ENCODE assay signal across 8 cellular contexts in the genomic region with DNA sequence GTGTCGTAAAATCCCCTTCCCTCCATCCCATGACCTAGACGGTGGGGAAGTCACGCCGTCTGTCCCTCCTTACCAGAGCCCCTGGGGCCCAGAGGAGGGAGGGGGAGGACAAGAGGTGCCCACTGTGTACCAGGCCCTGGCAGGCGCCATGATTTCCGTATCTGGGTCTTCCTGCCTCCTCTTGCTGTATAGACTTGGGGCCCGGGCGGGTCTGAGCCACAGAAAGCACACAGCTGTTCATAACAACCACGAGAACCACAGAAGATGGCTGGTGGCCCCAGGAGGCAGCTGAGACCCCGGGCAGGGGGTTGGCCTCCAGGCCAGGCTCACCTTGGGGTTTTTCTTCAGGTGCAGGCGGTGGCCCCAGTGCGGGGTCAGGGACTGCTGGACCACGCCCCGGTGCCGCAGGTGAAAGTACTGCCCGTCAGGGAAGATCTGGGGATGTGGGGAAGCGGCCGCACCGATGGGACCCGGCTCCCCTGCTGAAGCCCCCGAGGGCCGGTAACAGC. TPM values are rescaled to one million over a fixed set of nuclear protein-coding genes. Genes with fewer than 3 reads are reported as not detected.
A peak's percentile ranks its signal among the peaks of the same experiment; 100 is the strongest.
DNase-seq lines count a peak whose midpoint lies in the region; ATAC-seq and TF ChIP-seq lines count a peak whose summit lies in the region.

No MANE protein-coding gene starts in this region.

- peak overlapping the region; percentile 44 for H3K9ac ChIP-seq in iPS-18a (ENCODE audit: low read length)

- H3K9me3 Mint-ChIP-seq in activated T-helper 1 cell treated with anti-CD3 and anti-CD28 coated beads, Interleukin-12 subunit alpha, Interleukin-12 subunit beta, Interleukin-2, Interleukin-4 antibody, amounts not matched to agents 30 ng/mL and 10 ng/mL and 1 ng/mL, durations not matched to agents 14 hours and 24 hours and 36 hours: no peaks in the 10 kb centered on the region

- H3K27me3 Mint-ChIP-seq in activated T-helper 1 cell treated with anti-CD3 and anti-CD28 coated beads, Interleukin-12 subunit alpha, Interleukin-12 subunit beta, Interleukin-2, Interleukin-4 antibody, amounts not matched to agents 30 ng/mL and 10 ng/mL and 1 ng/mL, durations not matched to agents 14 hours and 24 hours and 36 hours (ENCODE audit: insufficient read depth): peaks cover 6% of the 10 kb centered on the region

- H3K4me1 ChIP-seq in iPS-18a (ENCODE audit: control insufficient read depth, low read depth, low read length) (no peaks in the 10 kb centered on the region), spleen (peaks cover 6 to 34% (median 19%) of the 10 kb centered on the region in 6 donors)

- no peaks in the 10 kb centered on the region for H3K36me3 Mint-ChIP-seq in activated T-helper 1 cell treated with anti-CD3 and anti-CD28 coated beads, Interleukin-12 subunit alpha, Interleukin-12 subunit beta, Interleukin-2, Interleukin-4 antibody, amounts not matched to agents 30 ng/mL and 10 ng/mL and 1 ng/mL, durations not matched to agents 14 hours and 24 hours and 36 hours (ENCODE audit: low read depth)

- H3K27ac ChIP-seq in iPS-18a (ENCODE audit: low read length) (no peak overlapping the region), spleen (peak overlapping the region in 5 of 8 donors; percentile 58 to 81 (median 64))

- no peak for DNase-seq in activated T-helper 1 cell treated with anti-CD3 and anti-CD28 coated beads, Interleukin-12 subunit alpha, Interleukin-12 subunit beta, Interleukin-2, Interleukin-4 antibody, amounts not matched to agents 30 ng/mL and 10 ng/mL and 1 ng/mL, durations not matched to agents 14 hours and 24 hours and 36 hours (ENCODE audit: low spot score)
- peak; percentile 77 for DNase-seq in spleen
- DNase-seq in activated effector memory CD4-positive, alpha-beta T cell treated with Interleukin-2 at 50 U/mL for 16 hours: no peak
- no peak for DNase-seq in SK-N-DZ (ENCODE audit: low spot score)
- DNase-seq in effector CD8-positive, alpha-beta T cell (lab: John Stamatoyannopoulos, UW): no peak
- no peak for DNase-seq in NCI-H526 treated with DMSO at 0.1 percent for 48 hours (lab: John Stamatoyannopoulos, UW)

- H3K27me3 ChIP-seq in iPS-18a (ENCODE audit: control insufficient read depth, insufficient read depth, low read length): peaks cover 22% of the 10 kb centered on the region
- H3K27me3 ChIP-seq in spleen (replicated peaks in 1 of 7): peaks cover 0 to 39% (median 0%) of the 10 kb centered on the region in 7 donors

- 10 to 31% (median 29%) methylated on average over 12 to 22 of the region's 22 CpGs for WGBS in spleen, 5 donors

- H3K36me3 ChIP-seq in iPS-18a (ENCODE audit: control insufficient read depth, low read depth, low read length) (no peaks in the 10 kb centered on the region), spleen (no peaks in the 10 kb centered on the region)

- TF ChIP-seq CTCF in spleen (IDR thresholded peaks at IDR 0.05 in 8 of 11, conservative IDR thresholded peaks at IDR 0.05 in 3 of 11): no peak

- H3K4me3 Mint-ChIP-seq in activated T-helper 1 cell treated with anti-CD3 and anti-CD28 coated beads, Interleukin-12 subunit alpha, Interleukin-12 subunit beta, Interleukin-2, Interleukin-4 antibody, amounts not matched to agents 30 ng/mL and 10 ng/mL and 1 ng/mL, durations not matched to agents 14 hours and 24 hours and 36 hours: peak overlapping the region; percentile 62

- no peak overlapping the region for H3K27ac Mint-ChIP-seq in activated T-helper 1 cell treated with anti-CD3 and anti-CD28 coated beads, Interleukin-12 subunit alpha, Interleukin-12 subunit beta, Interleukin-2, Interleukin-4 antibody, amounts not matched to agents 30 ng/mL and 10 ng/mL and 1 ng/mL, durations not matched to agents 14 hours and 24 hours and 36 hours

- ATAC-seq in HG03097 (IDR thresholded peaks at IDR 0.05; ENCODE audit: low FRiP score, unreplicated experiment): peak; percentile 0

- intact Hi-C loops in activated T-helper 1 cell treated with anti-CD3 and anti-CD28 coated beads, Interleukin-12 subunit alpha, Interleukin-12 subunit beta, Interleukin-2, Interleukin-4 antibody, amounts not matched to agents 30 ng/mL and 10 ng/mL and 1 ng/mL, durations not matched to agents 14 hours and 24 hours and 36 hours (cut with micrococcal nuclease): no loop called here
- intact Hi-C loops in spleen (cut with DNase I; ENCODE audit: low total_unique reads): no loop called here

- H3K4me3 ChIP-seq in iPS-18a (ENCODE audit: low read length): peak overlapping the region; percentile 70
- H3K4me3 ChIP-seq in spleen: peak overlapping the region in 7 of 8 donors; percentile 48 to 85 (median 59)

- peaks cover 11% of the 10 kb centered on the region for H3K4me1 Mint-ChIP-seq in activated T-helper 1 cell treated with anti-CD3 and anti-CD28 coated beads, Interleukin-12 subunit alpha, Interleukin-12 subunit beta, Interleukin-2, Interleukin-4 antibody, amounts not matched to agents 30 ng/mL and 10 ng/mL and 1 ng/mL, durations not matched to agents 14 hours and 24 hours and 36 hours (ENCODE audit: low read depth)

- no peaks in the 10 kb centered on the region for H3K9me3 ChIP-seq in iPS-18a (ENCODE audit: control insufficient read depth, low read depth, low read length)
- no peaks in the 10 kb centered on the region for H3K9me3 ChIP-seq in spleen

- no peak for TF ChIP-seq POLR2A in spleen (IDR thresholded peaks at IDR 0.05)

RNA-seq across cellular contexts. Expression of a gene that starts 0.6 kb away (rescaled TPM):
- total RNA-seq in activated T-helper 1 cell treated with anti-CD3 and anti-CD28 coated beads, Interleukin-12 subunit alpha, Interleukin-12 subunit beta, Interleukin-2, Interleukin-4 antibody, amounts not matched to agents 30 ng/mL and 10 ng/mL and 1 ng/mL, durations not matched to agents 14 hours and 24 hours and 36 hours: 0.26 and 1.5 TPM in 2 replicates
- 1 to 10 TPM; 1.1 to 4.2 (median 1.8) TPM for total RNA-seq in spleen
- polyA plus RNA-seq in spleen: 1 to 10 TPM; 1.9 to 2.4 (median 2.0) TPM
- 2.4 and 2.9 TPM in 2 replicates for polyA plus RNA-seq in SK-N-DZ (2014; cell fraction: cytosol; rRNA removed)
- 50.0 and 68.3 TPM in 2 replicates for polyA plus RNA-seq in SK-N-DZ (2014; cell fraction: nucleus; rRNA removed)

RNA-seq across cellular contexts. Expression of a gene that starts 1.5 kb away (rescaled TPM):
- total RNA-seq in activated T-helper 1 cell treated with anti-CD3 and anti-CD28 coated beads, Interleukin-12 subunit alpha, Interleukin-12 subunit beta, Interleukin-2, Interleukin-4 antibody, amounts not matched to agents 30 ng/mL and 10 ng/mL and 1 ng/mL, durations not matched to agents 14 hours and 24 hours and 36 hours: 1.4 TPM in 2 replicates
- 1 to 10 TPM in 5 of 7 donors, under 1 TPM in 1, not detected in 1; 0.65 to 2.6 (median 1.6) TPM for total RNA-seq in spleen
- 1 to 10 TPM; 1.2 to 1.6 (median 1.5) TPM for polyA plus RNA-seq in spleen
- 4.8 TPM in 2 replicates for polyA plus RNA-seq in SK-N-DZ (2014; cell fraction: cytosol; rRNA removed)
- 2.1 and 5.5 TPM in 2 replicates for polyA plus RNA-seq in SK-N-DZ (2014; cell fraction: nucleus; rRNA removed)

RNA-seq across cellular contexts. Expression of a gene that starts 10.5 kb away (rescaled TPM):
- total RNA-seq in activated T-helper 1 cell treated with anti-CD3 and anti-CD28 coated beads, Interleukin-12 subunit alpha, Interleukin-12 subunit beta, Interleukin-2, Interleukin-4 antibody, amounts not matched to agents 30 ng/mL and 10 ng/mL and 1 ng/mL, durations not matched to agents 14 hours and 24 hours and 36 hours: 37.1 and 38.5 TPM in 2 replicates
- 10 to 100 TPM; 31.3 to 52.8 (median 40.3) TPM for total RNA-seq in spleen
- 10 to 100 TPM; 24.7 to 56.6 (median 38.8) TPM for polyA plus RNA-seq in spleen
- polyA plus RNA-seq in SK-N-DZ (2014; cell fraction: cytosol; rRNA removed): 93.7 and 103 TPM in 2 replicates
- polyA plus RNA-seq in SK-N-DZ (2014; cell fraction: nucleus; rRNA removed): 79.3 and 86.8 TPM in 2 replicates

RNA-seq across cellular contexts. Expression of a gene that starts 23.3 kb away (rescaled TPM):
- 3.6 and 7.0 TPM in 2 replicates for total RNA-seq in activated T-helper 1 cell treated with anti-CD3 and anti-CD28 coated beads, Interleukin-12 subunit alpha, Interleukin-12 subunit beta, Interleukin-2, Interleukin-4 antibody, amounts not matched to agents 30 ng/mL and 10 ng/mL and 1 ng/mL, durations not matched to agents 14 hours and 24 hours and 36 hours
- total RNA-seq in spleen: 1 to 10 TPM in 4 of 7 donors, under 1 TPM in 3; 0.26 to 2.0 (median 1.3) TPM
- under 1 TPM; 0.13 to 0.42 (median 0.27) TPM for polyA plus RNA-seq in spleen
- 0.14 and 0.74 TPM in 2 replicates for polyA plus RNA-seq in SK-N-DZ (2014; cell fraction: cytosol; rRNA removed)
- polyA plus RNA-seq in SK-N-DZ (2014; cell fraction: nucleus; rRNA removed): not detected in 2 replicates

RNA-seq across cellular contexts. Expression of a gene that starts 34.4 kb away (rescaled TPM):
- not detected in 2 replicates for total RNA-seq in activated T-helper 1 cell treated with anti-CD3 and anti-CD28 coated beads, Interleukin-12 subunit alpha, Interleukin-12 subunit beta, Interleukin-2, Interleukin-4 antibody, amounts not matched to agents 30 ng/mL and 10 ng/mL and 1 ng/mL, durations not matched to agents 14 hours and 24 hours and 36 hours
- total RNA-seq in spleen: not detected
- polyA plus RNA-seq in spleen: under 1 TPM; 0.04 to 0.06 (median 0.06) TPM
- not detected in 2 replicates for polyA plus RNA-seq in SK-N-DZ (2014; cell fraction: cytosol; rRNA removed)
- 0.21 and 0.23 TPM in 2 replicates for polyA plus RNA-seq in SK-N-DZ (2014; cell fraction: nucleus; rRNA removed)
